In genomic region chr14:21225164-21225563, GRCh38 we compare ENCODE assay signal across 9 cellular contexts. TPM values are rescaled to one million over a fixed set of nuclear protein-coding genes. Genes with fewer than 3 reads are reported as not detected.
A peak's percentile ranks its signal among the peaks of the same experiment; 100 is the strongest.
DNase-seq lines count a peak whose midpoint lies in the region; ATAC-seq and TF ChIP-seq lines count a peak whose summit lies in the region.
"Not testable (repeated sequence)": the region's sequence is repeated elsewhere in the genome, so short reads cannot be mapped to it uniquely, and the experiment has no call there.
"Had no signal": no experiment of that assay in that cellular context is flagged by ENCODE, and none has a peak within 500 bp of the region (broad histone marks: within the 10 kb centered on the region; RNA-seq: fewer than 3 reads in every experiment).

No MANE protein-coding gene starts in this region.

- not testable (repeated sequence) for H3K4me1 ChIP-seq in H9 (ENCODE audit: insufficient read depth, low read length)
- H3K4me1 ChIP-seq in naive thymus-derived CD4-positive, alpha-beta T cell (ENCODE audit: control insufficient read depth in 2 of 2, insufficient read depth in 2 of 2, low read length in 2 of 2) = peaks cover 24 to 47% of the 10 kb centered on the region in 2 donors

- H3K4me2 ChIP-seq in H9 (ENCODE audit: insufficient read depth, insufficient read length, low read length) = not testable (repeated sequence)

- H3K4me1 Mint-ChIP-seq in H9 (peaks cover 25 to 30% of the 10 kb centered on the region in 2 experiments), WTC11 (peaks cover 44% of the 10 kb centered on the region)
- peaks cover 80% of the 10 kb centered on the region for H3K4me1 Mint-ChIP-seq in activated naive CD4-positive, alpha-beta T cell treated with anti-CD3 and anti-CD28 coated beads, Interleukin-2, amount 50 U/mL, for 24 hours
- H3K4me1 Mint-ChIP-seq in effector memory CD8-positive, alpha-beta T cell (ENCODE audit: low read depth in 2 of 2) = peaks cover 49 to 60% of the 10 kb centered on the region in 2 donors
- H3K4me1 Mint-ChIP-seq in naive thymus-derived CD4-positive, alpha-beta T cell = peaks cover 41 to 82% (median 71%) of the 10 kb centered on the region in 7 donors
- H3K4me1 Mint-ChIP-seq in stimulated activated naive B cell treated with anti-CD40 and anti-IgM and Interleukin-4, amounts not matched to agents 10 μg/mL and 1 μg/mL and 100 μg/mL, for 72 hours = peaks cover 31 to 59% of the 10 kb centered on the region in 2 donors

- H2BK5ac ChIP-seq in H9 (ENCODE audit: insufficient read length, low read length) = not testable (repeated sequence)

- H4K5ac ChIP-seq in H9 (ENCODE audit: insufficient read length, low read depth, low read length) = not testable (repeated sequence)

- H3K27me3 ChIP-seq in H9 (ENCODE audit: insufficient read depth, low read length); naive thymus-derived CD4-positive, alpha-beta T cell (ENCODE audit: control insufficient read depth in 2 of 2, insufficient read depth in 2 of 2, low read length in 2 of 2): not testable (repeated sequence)

- POLR2A ChIA-PET in WTC11 (lab: Charles Lee) = not testable (repeated sequence)
- POLR2A ChIA-PET in naive thymus-derived CD4-positive, alpha-beta T cell (lab: Charles Lee) = interaction anchor here (0.6 to 0.7 kb wide), 2 partner anchors 22 to 25 kb away, joined by 3 read pairs; no protein-coding TSS in a partner anchor

- H3K79me2 ChIP-seq in H9 (ENCODE audit: insufficient read depth, low read length) = peaks cover 26% of the 10 kb centered on the region; the same call in 1 of the 2 replicates

- intact Hi-C loops in naive thymus-derived CD4-positive, alpha-beta T cell (cut with micrococcal nuclease) = loop anchor here in 1 of 2 donors (5.0 kb wide), 1 partner anchor 157 kb away; the partner anchor contains the start of gene SUPT16H

- not testable (repeated sequence) for TF ChIP-seq CTCF in H9 (conservative IDR thresholded peaks at IDR 0.05); WTC11 (IDR thresholded peaks at IDR 0.05)

- not testable (repeated sequence) for H3K9me3 ChIP-seq in H9 (ENCODE audit: control insufficient read depth, low read depth, low read length); naive thymus-derived CD4-positive, alpha-beta T cell (ENCODE audit: control insufficient read depth in 2 of 3, low read length in 3 of 3)

- H3K4me3 ChIP-seq in naive thymus-derived CD4-positive, alpha-beta T cell (ENCODE audit: low read length) = not testable (repeated sequence)

- WGBS in H9 (ENCODE audit: extremely low coverage, insufficient read length, low lambda C conversion rate) = no CpG with 5 or more reads among the region's 7 CpGs

- not testable (repeated sequence) for H2BK20ac ChIP-seq in H9 (ENCODE audit: low read depth, low read length, poor library complexity, severe bottlenecking)

- not testable (repeated sequence) for DNase-seq in H9; WTC11 (ENCODE audit: low spot score); effector memory CD8-positive, alpha-beta T cell; naive thymus-derived CD4-positive, alpha-beta T cell; stimulated activated naive B cell treated with anti-CD40 and anti-IgM and Interleukin-4, amounts not matched to agents 10 μg/mL and 1 μg/mL and 100 μg/mL, for 72 hours

- H3K23me2 ChIP-seq in H9 (ENCODE audit: insufficient read length, low read depth, low read length, poor library complexity, severe bottlenecking) = not testable (repeated sequence)

- H3K4ac ChIP-seq in H9 (ENCODE audit: low read depth, low read length) = not testable (repeated sequence)

- not testable (repeated sequence) for H2BK12ac ChIP-seq in H9 (ENCODE audit: insufficient read length, low read depth, low read length)

- not testable (repeated sequence) for H3K18ac ChIP-seq in H9 (ENCODE audit: insufficient read length, low read depth, low read length)

- not testable (repeated sequence) for H2BK120ac ChIP-seq in H9 (ENCODE audit: low read depth, low read length, poor library complexity, severe bottlenecking)

- not testable (repeated sequence) for H3K9me3 Mint-ChIP-seq in H9; WTC11; activated naive CD4-positive, alpha-beta T cell treated with anti-CD3 and anti-CD28 coated beads, Interleukin-2, amount 50 U/mL, for 24 hours; effector memory CD8-positive, alpha-beta T cell; naive thymus-derived CD4-positive, alpha-beta T cell; stimulated activated naive B cell treated with anti-CD40 and anti-IgM and Interleukin-4, amounts not matched to agents 10 μg/mL and 1 μg/mL and 100 μg/mL, for 72 hours

- not testable (repeated sequence) for H2AFZ ChIP-seq in H9 (ENCODE audit: low read length)

- H4K20me1 ChIP-seq in H9 (ENCODE audit: control insufficient read depth, insufficient read depth, insufficient read length) = not testable (repeated sequence)

- H3K36me3 ChIP-seq in naive thymus-derived CD4-positive, alpha-beta T cell (ENCODE audit: control insufficient read depth in 2 of 3, insufficient read depth in 3 of 3, low read length in 3 of 3) = peaks cover 12 to 79% (median 39%) of the 10 kb centered on the region in 3 experiments

- H2BK15ac ChIP-seq in H9 (ENCODE audit: low read depth, low read length) = not testable (repeated sequence)

- H2AK5ac ChIP-seq in H9 (ENCODE audit: insufficient read length, low read length) = not testable (repeated sequence)

- not testable (repeated sequence) for H3K56ac ChIP-seq in H9 (ENCODE audit: insufficient read length, low read depth, low read length)

- peaks cover 60 to 99% (median 86%) of the 10 kb centered on the region in 3 experiments for H3K36me3 Mint-ChIP-seq in H9 (ENCODE audit: insufficient read depth in 1 of 3, low read depth in 3 of 3)
- peaks cover 77% of the 10 kb centered on the region for H3K36me3 Mint-ChIP-seq in WTC11
- H3K36me3 Mint-ChIP-seq in activated naive CD4-positive, alpha-beta T cell treated with anti-CD3 and anti-CD28 coated beads, Interleukin-2, amount 50 U/mL, for 24 hours = peaks cover 36% of the 10 kb centered on the region
- H3K36me3 Mint-ChIP-seq in effector memory CD8-positive, alpha-beta T cell (ENCODE audit: insufficient read depth) = peaks cover 100% of the 10 kb centered on the region
- peaks cover 22 to 49% (median 28%) of the 10 kb centered on the region in 5 donors for H3K36me3 Mint-ChIP-seq in naive thymus-derived CD4-positive, alpha-beta T cell
- peaks cover 56 to 64% of the 10 kb centered on the region in 2 donors for H3K36me3 Mint-ChIP-seq in stimulated activated naive B cell treated with anti-CD40 and anti-IgM and Interleukin-4, amounts not matched to agents 10 μg/mL and 1 μg/mL and 100 μg/mL, for 72 hours

- not testable (repeated sequence) for H3T11ph ChIP-seq in H9 (ENCODE audit: low read length)

- not testable (repeated sequence) for H3K27me3 Mint-ChIP-seq in H9 (ENCODE audit: low read depth); WTC11 (ENCODE audit: low read depth); activated naive CD4-positive, alpha-beta T cell treated with anti-CD3 and anti-CD28 coated beads, Interleukin-2, amount 50 U/mL, for 24 hours; effector memory CD8-positive, alpha-beta T cell; naive thymus-derived CD4-positive, alpha-beta T cell; stimulated activated naive B cell treated with anti-CD40 and anti-IgM and Interleukin-4, amounts not matched to agents 10 μg/mL and 1 μg/mL and 100 μg/mL, for 72 hours

- not testable (repeated sequence) for H4K8ac ChIP-seq in H9 (replicated peaks; ENCODE audit: insufficient read length, low read depth, low read length)

- H3K27ac Mint-ChIP-seq in H9 = peak overlapping the region in 2 of 3 experiments; percentile 16 to 30; a peak in 1 of 7 replicates
- H3K27ac Mint-ChIP-seq in WTC11 = not testable (repeated sequence)
- H3K27ac Mint-ChIP-seq in activated naive CD4-positive, alpha-beta T cell treated with anti-CD3 and anti-CD28 coated beads, Interleukin-2, amount 50 U/mL, for 24 hours = peak overlapping the region; percentile 5
- peak overlapping the region; percentile 62 to 79 for H3K27ac Mint-ChIP-seq in effector memory CD8-positive, alpha-beta T cell
- H3K27ac Mint-ChIP-seq in naive thymus-derived CD4-positive, alpha-beta T cell = peak overlapping the region in 5 of 9 donors; percentile 51 to 70 (median 62)
- H3K27ac Mint-ChIP-seq in stimulated activated naive B cell treated with anti-CD40 and anti-IgM and Interleukin-4, amounts not matched to agents 10 μg/mL and 1 μg/mL and 100 μg/mL, for 72 hours = peak overlapping the region; percentile 14

- H4K91ac ChIP-seq in H9 (ENCODE audit: insufficient read length, low read depth, low read length) = not testable (repeated sequence)

- H3K27ac ChIP-seq in H9 (ENCODE audit: insufficient read length, low read depth, low read length) = not testable (repeated sequence)
- H3K27ac ChIP-seq in naive thymus-derived CD4-positive, alpha-beta T cell (ENCODE audit: low read depth, low read length) = peak overlapping the region; percentile 27

- ATAC-seq in WTC11; effector memory CD8-positive, alpha-beta T cell (replicated peaks); naive thymus-derived CD4-positive, alpha-beta T cell; stimulated activated naive B cell treated with anti-CD40 and anti-IgM and Interleukin-4, amounts not matched to agents 10 μg/mL and 1 μg/mL and 100 μg/mL, for 72 hours (replicated peaks): not testable (repeated sequence)

- not testable (repeated sequence) for H3K79me1 ChIP-seq in H9 (ENCODE audit: insufficient read depth, low read depth, low read length, poor library complexity, severe bottlenecking)

- not testable (repeated sequence) for H3K23ac ChIP-seq in H9 (ENCODE audit: insufficient read length, low read depth, low read length)

- CTCF ChIA-PET in WTC11 (lab: Charles Lee); naive thymus-derived CD4-positive, alpha-beta T cell (lab: Charles Lee): not testable (repeated sequence)

- not testable (repeated sequence) for H3K14ac ChIP-seq in H9 (ENCODE audit: insufficient read depth, low read length)

- H3K9ac ChIP-seq in H9 (ENCODE audit: extremely low read depth, insufficient read length, low read length) = not testable (repeated sequence)

- H3K4me3 Mint-ChIP-seq in H9; WTC11; activated naive CD4-positive, alpha-beta T cell treated with anti-CD3 and anti-CD28 coated beads, Interleukin-2, amount 50 U/mL, for 24 hours; effector memory CD8-positive, alpha-beta T cell; stimulated activated naive B cell treated with anti-CD40 and anti-IgM and Interleukin-4, amounts not matched to agents 10 μg/mL and 1 μg/mL and 100 μg/mL, for 72 hours: not testable (repeated sequence)
- H3K4me3 Mint-ChIP-seq in naive thymus-derived CD4-positive, alpha-beta T cell = peak overlapping the region in 1 of 10 donors; percentile 35

RNA-seq across cellular contexts. Expression of gene HNRNPC, which starts 44.1 kb away (rescaled TPM):
- total RNA-seq in H9 (2021) = 1,044 and 1,062 TPM in 2 replicates
- total RNA-seq in WTC11 (2021) = 982 to 1,062 TPM (median 1,056 TPM) in 3 replicates
- total RNA-seq in naive thymus-derived CD4-positive, alpha-beta T cell = 100 to 1,000 TPM; 469 to 687 (median 532) TPM
- 100 to 1,000 TPM; 842 to 895 TPM for polyA plus RNA-seq in naive thymus-derived CD4-positive, alpha-beta T cell

RNA-seq across cellular contexts. Expression of gene RPGRIP1, which starts 54.7 kb away (rescaled TPM):
- total RNA-seq in H9 (2021) (0.07 and 0.59 TPM in 2 replicates), WTC11 (2021) (0.41 to 0.71 TPM (median 0.50 TPM) in 3 replicates)
- 1 to 10 TPM in 1 of 5 experiments, under 1 TPM in 1, not detected in 3; 0.24 to 1.5 TPM for total RNA-seq in naive thymus-derived CD4-positive, alpha-beta T cell
- not detected for polyA plus RNA-seq in naive thymus-derived CD4-positive, alpha-beta T cell
- total RNA-seq: Daoy, GM23248 had no signal
- polyA plus RNA-seq: CD4-positive, alpha-beta memory T cell; GM23248 had no signal
